Comparison of ENCODE assay signal across 1 cellular context in genomic region chr17:20157078-20157360, GRCh38.
TF ChIP-seq lines count a peak whose summit lies in the region.

No MANE protein-coding gene starts in this region.

TF ChIP-seq in K562, 482 proteins besides CTCF, POLR2A, EP300 and RAD21 (continued from another document):
- TF ChIP-seq, protein P1, sequence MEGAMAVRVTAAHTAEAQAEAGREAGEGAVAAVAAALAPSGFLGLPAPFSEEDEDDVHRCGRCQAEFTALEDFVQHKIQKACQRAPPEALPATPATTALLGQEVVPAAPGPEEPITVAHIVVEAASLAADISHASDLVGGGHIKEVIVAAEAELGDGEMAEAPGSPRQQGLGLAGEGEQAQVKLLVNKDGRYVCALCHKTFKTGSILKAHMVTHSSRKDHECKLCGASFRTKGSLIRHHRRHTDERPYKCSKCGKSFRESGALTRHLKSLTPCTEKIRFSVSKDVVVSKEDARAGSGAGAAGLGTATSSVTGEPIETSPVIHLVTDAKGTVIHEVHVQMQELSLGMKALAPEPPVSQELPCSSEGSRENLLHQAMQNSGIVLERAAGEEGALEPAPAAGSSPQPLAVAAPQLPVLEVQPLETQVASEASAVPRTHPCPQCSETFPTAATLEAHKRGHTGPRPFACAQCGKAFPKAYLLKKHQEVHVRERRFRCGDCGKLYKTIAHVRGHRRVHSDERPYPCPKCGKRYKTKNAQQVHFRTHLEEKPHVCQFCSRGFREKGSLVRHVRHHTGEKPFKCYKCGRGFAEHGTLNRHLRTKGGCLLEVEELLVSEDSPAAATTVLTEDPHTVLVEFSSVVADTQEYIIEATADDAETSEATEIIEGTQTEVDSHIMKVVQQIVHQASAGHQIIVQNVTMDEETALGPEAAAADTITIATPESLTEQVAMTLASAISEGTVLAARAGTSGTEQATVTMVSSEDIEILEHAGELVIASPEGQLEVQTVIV (CRISPR knock-in tag; IDR thresholded peaks at IDR 0.05; ENCODE audit: borderline replicate concordance) = no peak
- TF ChIP-seq, protein P2, sequence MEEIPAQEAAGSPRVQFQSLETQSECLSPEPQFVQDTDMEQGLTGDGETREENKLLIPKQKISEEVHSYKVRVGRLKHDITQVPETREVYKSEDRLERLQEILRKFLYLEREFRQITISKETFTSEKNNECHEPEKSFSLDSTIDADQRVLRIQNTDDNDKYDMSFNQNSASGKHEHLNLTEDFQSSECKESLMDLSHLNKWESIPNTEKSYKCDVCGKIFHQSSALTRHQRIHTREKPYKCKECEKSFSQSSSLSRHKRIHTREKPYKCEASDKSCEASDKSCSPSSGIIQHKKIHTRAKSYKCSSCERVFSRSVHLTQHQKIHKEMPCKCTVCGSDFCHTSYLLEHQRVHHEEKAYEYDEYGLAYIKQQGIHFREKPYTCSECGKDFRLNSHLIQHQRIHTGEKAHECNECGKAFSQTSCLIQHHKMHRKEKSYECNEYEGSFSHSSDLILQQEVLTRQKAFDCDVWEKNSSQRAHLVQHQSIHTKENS (CRISPR knock-in tag; IDR thresholded peaks at IDR 0.05) = no peak
- TF ChIP-seq CREB1 (IDR thresholded peaks at IDR 0.05) (no peak), CREB1 (CRISPR knock-in tag; IDR thresholded peaks at IDR 0.05) (no peak), CREB3L1 (IDR thresholded peaks at IDR 0.05; ENCODE audit: borderline replicate concordance, low read depth) (no peak), LCOR (CRISPR knock-in tag; IDR thresholded peaks at IDR 0.05) (no peak), KDM4B (IDR thresholded peaks at IDR 0.05; ENCODE audit: borderline replicate concordance in 2 of 2, low read depth in 1 of 2) (no peak), FOXK2 (conservative IDR thresholded peaks at IDR 0.05 in 1 of 2, IDR thresholded peaks at IDR 0.05 in 1 of 2; ENCODE audit: low read depth in 2 of 2) (no peak)
- TF ChIP-seq, protein P3, sequence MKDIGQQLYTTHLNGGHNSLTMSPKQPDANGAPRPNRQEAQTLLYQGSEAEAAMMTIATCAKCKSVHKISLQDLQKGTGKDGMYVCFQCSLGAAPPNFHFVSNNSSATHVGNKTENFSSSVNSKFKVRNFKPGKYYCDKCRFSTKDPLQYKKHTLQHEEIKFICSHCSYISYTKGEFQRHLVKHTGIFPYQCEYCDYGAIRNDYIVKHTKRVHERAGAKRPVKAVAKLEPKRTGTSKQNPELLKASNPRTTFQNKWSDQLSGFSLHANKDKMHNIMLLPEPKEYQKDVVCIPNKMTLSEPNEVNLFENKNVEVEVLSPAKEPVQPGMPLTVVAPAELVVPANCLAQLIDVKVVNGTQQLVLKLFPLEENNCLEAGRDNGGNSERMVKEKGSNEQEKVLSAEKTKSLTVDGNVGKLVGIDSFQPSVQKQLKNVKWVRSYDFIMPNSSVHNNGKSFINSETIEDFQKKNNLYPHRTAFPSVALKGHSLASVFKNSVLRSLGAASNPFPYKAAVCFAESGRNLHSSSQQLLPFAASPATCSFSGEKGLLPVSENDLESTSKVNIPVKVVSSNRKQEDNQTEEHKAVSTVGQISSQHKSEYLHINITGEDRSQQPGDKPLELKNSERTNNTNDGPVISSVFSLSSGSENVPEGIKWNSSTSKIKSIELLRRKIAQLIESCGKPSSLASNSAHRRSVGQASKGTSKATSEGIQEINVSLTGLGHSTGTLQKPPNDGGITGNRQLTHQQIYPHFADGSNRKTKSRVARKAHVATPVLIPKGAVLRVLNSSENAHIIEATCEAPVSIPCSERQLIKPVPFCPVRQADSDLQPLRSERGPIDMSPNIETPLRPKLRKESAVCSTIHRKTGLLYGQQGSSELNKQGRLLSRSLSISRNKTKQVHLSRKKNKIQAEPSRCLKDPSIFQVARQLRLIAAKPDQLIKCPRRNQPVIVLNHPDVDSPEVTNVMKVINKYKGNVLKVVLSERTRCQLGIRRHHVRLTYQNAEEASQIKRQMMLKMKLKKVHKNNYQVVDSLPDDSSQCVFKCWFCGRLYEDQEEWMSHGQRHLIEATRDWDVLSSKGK (CRISPR knock-in tag; IDR thresholded peaks at IDR 0.05) = no peak
